Comparison of ENCODE assay signal across 21 cellular contexts in genomic region chr7:17560966-17561365, GRCh38.
DNase-seq lines count a peak whose midpoint lies in the region; ATAC-seq, FAIRE-seq and TF ChIP-seq lines count a peak whose summit lies in the region.
"Had no signal": no experiment of that assay in that cellular context is flagged by ENCODE, and none has a peak within 500 bp of the region (broad histone marks: within the 10 kb centered on the region; RNA-seq: fewer than 3 reads in every experiment).

No MANE protein-coding gene starts in this region.

- no peak for TF ChIP-seq RAD21 in A549 (conservative IDR thresholded peaks at IDR 0.05 in 1 of 2, IDR thresholded peaks at IDR 0.05 in 1 of 2)

- no peak overlapping the region for H3K4me3 ChIP-seq in A549
- H3K4me3 ChIP-seq in PC-3 (ENCODE audit: low read length) = no peak overlapping the region
- H3K4me3 ChIP-seq in epithelial cell of esophagus (ENCODE audit: low read length) = no peak overlapping the region
- no peak overlapping the region for H3K4me3 ChIP-seq in hepatocyte
- H3K4me3 ChIP-seq: GM23248, HAP-1 had no signal

- H3K9me3 ChIP-seq in A549 (peaks cover 6% of the 10 kb centered on the region; the same call in 2 of the 3 replicates), PC-3 (ENCODE audit: low read length) (no peaks in the 10 kb centered on the region), hepatocyte (ENCODE audit: low read depth) (no peaks in the 10 kb centered on the region)
- H3K9me3 ChIP-seq: BE2C, HAP-1 had no signal

- no peak for DNase-seq in A549 (ENCODE audit: low read depth in 1 of 2, low spot score in 1 of 2)
- peak; percentile 63 for DNase-seq in PC-3
- DNase-seq in epithelial cell of esophagus (ENCODE audit: low read depth) = peak; percentile 70
- no peak for DNase-seq in hepatocyte (ENCODE audit: low spot score)
- DNase-seq in activated CD8-positive, alpha-beta memory T cell treated with anti-CD3 and anti-CD28 coated beads for 24 hours = no peak
- no peak for DNase-seq in stimulated activated naive B cell treated with anti-CD40 and anti-IgM and Interleukin-4, amounts not matched to agents 10 μg/mL and 1 μg/mL and 100 μg/mL, for 72 hours
- no peak for DNase-seq in activated T-cell treated with anti-CD3 and anti-CD28 coated beads, Interleukin-2, amount 50 U/mL, for 4 hours
- DNase-seq: ACHN; BE2C; C1 segment of cervical spinal cord; CD4-positive, CD25-positive, alpha-beta regulatory T cell; CD8-positive, alpha-beta memory T cell; COR-L47; GF-D8; KBM-7 had no signal

- H3K4me2 ChIP-seq in A549 (peak overlapping the region; percentile 74; the same call in 1 of the 3 replicates), PC-3 (ENCODE audit: low read length) (peak overlapping the region; percentile 85), hepatocyte (no peak overlapping the region)

- H3K36me3 ChIP-seq in PC-3 (ENCODE audit: low read depth, low read length) (no peaks in the 10 kb centered on the region), hepatocyte (replicated peaks; ENCODE audit: insufficient read depth, low read depth) (no peaks in the 10 kb centered on the region)
- H3K36me3 ChIP-seq: BE2C, HAP-1 had no signal

- CTCF ChIA-PET in A549 (lab: Yijun Ruan, JAX) = interaction anchor here (0.6 kb wide), 1 partner anchor 574 kb away, joined by 3 read pairs; no protein-coding TSS in a partner anchor
- CTCF ChIA-PET in PC-3 (lab: Charles Lee) = no interaction called here

- intact Hi-C loops in PC-3 (cut with micrococcal nuclease) = no loop called here

- H3K4me1 Mint-ChIP-seq in stimulated activated naive B cell treated with anti-CD40 and anti-IgM and Interleukin-4, amounts not matched to agents 10 μg/mL and 1 μg/mL and 100 μg/mL, for 72 hours = peaks cover 0 to 5% of the 10 kb centered on the region in 2 donors
- no peaks in the 10 kb centered on the region for H3K4me1 Mint-ChIP-seq in activated T-cell treated with anti-CD3 and anti-CD28 coated beads, Interleukin-2, amount 50 U/mL, for 4 hours (ENCODE audit: low read depth)
- H3K4me1 Mint-ChIP-seq: CD4-positive, CD25-positive, alpha-beta regulatory T cell; CD8-positive, alpha-beta memory T cell had no signal

- H3K27me3 Mint-ChIP-seq in stimulated activated naive B cell treated with anti-CD40 and anti-IgM and Interleukin-4, amounts not matched to agents 10 μg/mL and 1 μg/mL and 100 μg/mL, for 72 hours = no peaks in the 10 kb centered on the region
- peaks cover 5% of the 10 kb centered on the region for H3K27me3 Mint-ChIP-seq in activated T-cell treated with anti-CD3 and anti-CD28 coated beads, Interleukin-2, amount 50 U/mL, for 4 hours (ENCODE audit: low read depth)
- H3K27me3 Mint-ChIP-seq: IgD-negative memory B cell had no signal

- peak overlapping the region; percentile 26; the same call in 1 of the 2 replicates for H3K9ac ChIP-seq in PC-3 (ENCODE audit: low read length)
- H3K9ac ChIP-seq: GM23248 had no signal

- no peaks in the 10 kb centered on the region for H3K79me2 ChIP-seq in PC-3 (ENCODE audit: low read length)
- peaks cover 9% of the 10 kb centered on the region for H3K79me2 ChIP-seq in hepatocyte

- no peak for TF ChIP-seq EP300 in A549 (IDR thresholded peaks at IDR 0.05)

- H3K4me1 ChIP-seq in A549 = peaks cover 45% of the 10 kb centered on the region
- H3K4me1 ChIP-seq in PC-3 (ENCODE audit: insufficient read depth, low read length) = peaks cover 59% of the 10 kb centered on the region
- H3K4me1 ChIP-seq in hepatocyte (ENCODE audit: insufficient read depth) = peaks cover 25% of the 10 kb centered on the region
- H3K4me1 ChIP-seq: BE2C, HAP-1 had no signal

- H4K20me1 ChIP-seq in PC-3 (ENCODE audit: low read length) = no peaks in the 10 kb centered on the region
- H4K20me1 ChIP-seq in hepatocyte (ENCODE audit: insufficient read depth, poor library complexity, severe bottlenecking) = no peaks in the 10 kb centered on the region

- no peak overlapping the region for H2AFZ ChIP-seq in PC-3 (ENCODE audit: low read length)
- H2AFZ ChIP-seq in hepatocyte = no peak overlapping the region
- H2AFZ ChIP-seq: GM23248 had no signal

- H3K9me2 ChIP-seq in PC-3 (replicated peaks; ENCODE audit: low read length) = no peaks in the 10 kb centered on the region
- no peaks in the 10 kb centered on the region for H3K9me2 ChIP-seq in hepatocyte (replicated peaks; ENCODE audit: insufficient read depth)

- peaks cover 2 to 7% of the 10 kb centered on the region in 2 donors for H3K9me3 Mint-ChIP-seq in stimulated activated naive B cell treated with anti-CD40 and anti-IgM and Interleukin-4, amounts not matched to agents 10 μg/mL and 1 μg/mL and 100 μg/mL, for 72 hours
- no peaks in the 10 kb centered on the region for H3K9me3 Mint-ChIP-seq in activated T-cell treated with anti-CD3 and anti-CD28 coated beads, Interleukin-2, amount 50 U/mL, for 4 hours

- no peak for FAIRE-seq in A549 (lab: Jason Lieb, UNC)
- FAIRE-seq: D721Med, GM19239, HepG2 had no signal

- no TSS peak for BruUV-seq in PC-3 (replicated peaks; lab: Mats Ljungman, UMichigan)

- TF ChIP-seq CTCF in A549 (IDR thresholded peaks at IDR 0.05) (no peak), PC-3 (conservative IDR thresholded peaks at IDR 0.05; ENCODE audit: low read depth, low read length) (no peak), epithelial cell of esophagus (IDR thresholded peaks at IDR 0.05; ENCODE audit: insufficient read depth, low read depth, low read length, missing control alignments) (no peak), hepatocyte (IDR thresholded peaks at IDR 0.05; ENCODE audit: poor library complexity) (no peak)

- TF ChIP-seq POLR2A in A549 (IDR thresholded peaks at IDR 0.05; ENCODE audit: low read length) = no peak

- no peaks in the 10 kb centered on the region for H3K36me3 Mint-ChIP-seq in stimulated activated naive B cell treated with anti-CD40 and anti-IgM and Interleukin-4, amounts not matched to agents 10 μg/mL and 1 μg/mL and 100 μg/mL, for 72 hours
- no peaks in the 10 kb centered on the region for H3K36me3 Mint-ChIP-seq in activated T-cell treated with anti-CD3 and anti-CD28 coated beads, Interleukin-2, amount 50 U/mL, for 4 hours (ENCODE audit: insufficient read depth)
- H3K36me3 Mint-ChIP-seq: CD4-positive, CD25-positive, alpha-beta regulatory T cell; CD8-positive, alpha-beta memory T cell; IgD-negative memory B cell had no signal

- POLR2A ChIA-PET in A549 (lab: Yijun Ruan, JAX) (no interaction called here), PC-3 (lab: Charles Lee; ENCODE audit: unreplicated experiment) (no interaction called here)

- H3K27ac Mint-ChIP-seq in stimulated activated naive B cell treated with anti-CD40 and anti-IgM and Interleukin-4, amounts not matched to agents 10 μg/mL and 1 μg/mL and 100 μg/mL, for 72 hours = no peak overlapping the region
- H3K27ac Mint-ChIP-seq: CD8-positive, alpha-beta memory T cell; IgD-negative memory B cell had no signal

- ATAC-seq in A549 (no peak), PC-3 (no peak)
- no peak for ATAC-seq in stimulated activated naive B cell treated with anti-CD40 and anti-IgM and Interleukin-4, amounts not matched to agents 10 μg/mL and 1 μg/mL and 100 μg/mL, for 72 hours (replicated peaks)
- no peak for ATAC-seq in activated T-cell treated with anti-CD3 and anti-CD28 coated beads, Interleukin-2, amount 50 U/mL, for 4 hours
- ATAC-seq: HepG2 had no signal

- H3K27ac ChIP-seq in A549 (peak overlapping the region in 1 of 2 experiments; percentile 57; a peak in 4 of 6 replicates), PC-3 (ENCODE audit: low read length) (peak overlapping the region; percentile 99), hepatocyte (peak overlapping the region; percentile 85)
- H3K27ac ChIP-seq: GM23248 had no signal

- H3F3A ChIP-seq in PC-3 (ENCODE audit: low read length, unreplicated experiment) = peaks cover 12% of the 10 kb centered on the region

- no peaks in the 10 kb centered on the region for H3K27me3 ChIP-seq in PC-3 (ENCODE audit: low read length)
- H3K27me3 ChIP-seq in hepatocyte = no peaks in the 10 kb centered on the region
- H3K27me3 ChIP-seq: BE2C had no signal

- 94% methylated on average over 2 of the region's 2 CpGs for WGBS in A549 (ENCODE audit: missing lambda C conversion rate)
- WGBS in hepatocyte (ENCODE audit: low lambda C conversion rate, missing lambda C conversion rate) = 97% methylated on average over 2 of the region's 2 CpGs

- H3K4me3 Mint-ChIP-seq in stimulated activated naive B cell treated with anti-CD40 and anti-IgM and Interleukin-4, amounts not matched to agents 10 μg/mL and 1 μg/mL and 100 μg/mL, for 72 hours = no peak overlapping the region
- no peak overlapping the region for H3K4me3 Mint-ChIP-seq in activated T-cell treated with anti-CD3 and anti-CD28 coated beads, Interleukin-2, amount 50 U/mL, for 4 hours
- H3K4me3 Mint-ChIP-seq: CD4-positive, CD25-positive, alpha-beta regulatory T cell; CD8-positive, alpha-beta memory T cell; IgD-negative memory B cell had no signal

TF ChIP-seq in A549, 52 proteins besides CTCF, POLR2A, EP300 and RAD21:
- TF ChIP-seq EHF (CRISPR knock-in tag; IDR thresholded peaks at IDR 0.05) = no peak
- no peak for TF ChIP-seq HOXB13 (CRISPR knock-in tag; IDR thresholded peaks at IDR 0.05; ENCODE audit: low read depth)
- TF ChIP-seq ZNF302 (CRISPR knock-in tag; IDR thresholded peaks at IDR 0.05) = no peak
- no peak for TF ChIP-seq CHD4 (IDR thresholded peaks at IDR 0.05; ENCODE audit: borderline replicate concordance)
- no peak for TF ChIP-seq CBX8 (IDR thresholded peaks at IDR 0.05)

Comparison
In these comparisons a context has a peak if more than half of its experiments do, and no peak if none do; other contexts are left out.
1. DNase-seq: peak in PC-3 (single experiment) and epithelial cell of esophagus (single experiment); none in A549 (0 of 2), hepatocyte (single experiment), activated CD8-positive, alpha-beta memory T cell treated with anti-CD3 and anti-CD28 coated beads for 24 hours (single experiment), stimulated activated naive B cell treated with anti-CD40 and anti-IgM and Interleukin-4, amounts not matched to agents 10 μg/mL and 1 μg/mL and 100 μg/mL, for 72 hours (single experiment) and activated T-cell treated with anti-CD3 and anti-CD28 coated beads, Interleukin-2, amount 50 U/mL, for 4 hours (single experiment).